In genomic region chr19:1470864-1471513, GRCh38 we compare ENCODE assay signal across 8 cellular contexts. TPM values are rescaled to one million over a fixed set of nuclear protein-coding genes. Genes with fewer than 3 reads are reported as not detected.
A peak's percentile ranks its signal among the peaks of the same experiment; 100 is the strongest.
DNase-seq lines count a peak whose midpoint lies in the region; ATAC-seq, FAIRE-seq and TF ChIP-seq lines count a peak whose summit lies in the region.

No MANE protein-coding gene starts in this region.

- TF ChIP-seq POLR2A in transverse colon (IDR thresholded peaks at IDR 0.05) (no peak), gastroesophageal sphincter (IDR thresholded peaks at IDR 0.05) (no peak)

- H3K4me3 ChIP-seq in AG04449 (ENCODE audit: low read depth, low read length) (peak overlapping the region; percentile 12), HUES6 (ENCODE audit: low read depth, low read length) (peak overlapping the region; percentile 52), keratinocyte (ENCODE audit: control insufficient read depth in 2 of 3, extremely low read depth in 1 of 3, insufficient read depth in 2 of 3, low read depth in 1 of 3, low read length in 3 of 3) (peak overlapping the region in 2 of 3 experiments; percentile 51 to 60), transverse colon (peak overlapping the region in 3 of 4 donors; percentile 1 to 45 (median 23)), gastroesophageal sphincter (peak overlapping the region in 1 of 2 donors; percentile 51)

- POLR2A ChIA-PET in AG04449 (lab: Yijun Ruan, JAX), result interaction anchor here (1.1 to 1.2 kb wide), 2 partner anchors 16 to 202 kb away, joined by 3 read pairs; partner anchors contain the start of gene CIRBP

- H3K79me2 ChIP-seq in keratinocyte (ENCODE audit: control insufficient read depth, insufficient read depth, low read length), result peaks cover 4% of the 10 kb centered on the region

- TF ChIP-seq CTCF in AG04449 (IDR thresholded peaks at IDR 0.05; ENCODE audit: insufficient read depth, low read length, missing control alignments) (no peak), keratinocyte (optimal IDR thresholded peaks at IDR 0.05 in 1 of 3, IDR thresholded peaks at IDR 0.05 in 1 of 3, conservative IDR thresholded peaks at IDR 0.05 in 1 of 3; ENCODE audit: extremely low read depth in 1 of 3, insufficient read depth in 2 of 3, low read length in 3 of 3) (no peak), transverse colon (IDR thresholded peaks at IDR 0.05) (no peak), gastroesophageal sphincter (IDR thresholded peaks at IDR 0.05) (no peak)

- dilution Hi-C loops in keratinocyte (cut with MboI; ENCODE audit: extremely low pct_ligation_motif_present, low sequenced_read_pairs), result no loop called here

- H3K4me3 Mint-ChIP-seq in activated T-helper 2 cell treated with anti-CD3 and anti-CD28 coated beads, Interferon-gamma antibody, Interleukin-2, Interleukin-4, amounts not matched to agents 10 μg/mL and 5 μg/mL and 100 μg/mL, durations not matched to agents 14 hours and 24 hours and 36 hours (ENCODE audit: low read depth), result peak overlapping the region; percentile 8

- H3K9me3 Mint-ChIP-seq in activated T-helper 2 cell treated with anti-CD3 and anti-CD28 coated beads, Interferon-gamma antibody, Interleukin-2, Interleukin-4, amounts not matched to agents 10 μg/mL and 5 μg/mL and 100 μg/mL, durations not matched to agents 14 hours and 24 hours and 36 hours, result no peaks in the 10 kb centered on the region

- no peak for ATAC-seq in gastroesophageal sphincter
- no peak for ATAC-seq in GM21723 (IDR thresholded peaks at IDR 0.05; ENCODE audit: unreplicated experiment)
- ATAC-seq in HG03039 (IDR thresholded peaks at IDR 0.05; ENCODE audit: unreplicated experiment), result no peak

- peaks cover 11% of the 10 kb centered on the region for H4K20me1 ChIP-seq in keratinocyte (ENCODE audit: control insufficient read depth, extremely low read depth, insufficient read depth, low read length)

- H3K9me1 ChIP-seq in keratinocyte (ENCODE audit: control insufficient read depth, extremely low read depth, insufficient read depth, low read length), result peaks cover 4% of the 10 kb centered on the region

- peaks cover 3% of the 10 kb centered on the region for H3K36me3 Mint-ChIP-seq in activated T-helper 2 cell treated with anti-CD3 and anti-CD28 coated beads, Interferon-gamma antibody, Interleukin-2, Interleukin-4, amounts not matched to agents 10 μg/mL and 5 μg/mL and 100 μg/mL, durations not matched to agents 14 hours and 24 hours and 36 hours (ENCODE audit: low read depth)

- H3K27ac ChIP-seq in HUES6 (ENCODE audit: low read depth, low read length) (no peak overlapping the region), keratinocyte (ENCODE audit: control insufficient read depth, insufficient read depth, low read length) (no peak overlapping the region), transverse colon (no peak overlapping the region), gastroesophageal sphincter (no peak overlapping the region)

- TF ChIP-seq EP300 in transverse colon (IDR thresholded peaks at IDR 0.05; ENCODE audit: low read depth) (no peak), gastroesophageal sphincter (IDR thresholded peaks at IDR 0.05) (no peak)

- H3K4me1 Mint-ChIP-seq in activated T-helper 2 cell treated with anti-CD3 and anti-CD28 coated beads, Interferon-gamma antibody, Interleukin-2, Interleukin-4, amounts not matched to agents 10 μg/mL and 5 μg/mL and 100 μg/mL, durations not matched to agents 14 hours and 24 hours and 36 hours (ENCODE audit: low read depth), result peaks cover 3% of the 10 kb centered on the region

- no peak overlapping the region for H2AFZ ChIP-seq in keratinocyte (ENCODE audit: control insufficient read depth, low read length)

- in situ Hi-C loops in transverse colon (cut with MboI; ENCODE audit: low pct_ligation_motif_present in 1 of 4, low pct_unique_long_range_greater_than_20kb in 1 of 4, low sequenced_read_pairs in 3 of 4), result no loop called here

- CTCF ChIA-PET in AG04449 (lab: Yijun Ruan, JAX), result interaction anchor here (0.7 to 2.0 kb wide), 3 partner anchors 8 to 197 kb away, joined by 3 to 5 read pairs (median 4); no protein-coding TSS in a partner anchor

- H3K4me2 ChIP-seq in keratinocyte (ENCODE audit: control insufficient read depth, extremely low read depth, insufficient read depth, low read depth, low read length), result peak overlapping the region; percentile 70

- peaks cover 83% of the 10 kb centered on the region for H3K27me3 ChIP-seq in HUES6 (ENCODE audit: control insufficient read depth, insufficient read depth, low read length)
- peaks cover 47% of the 10 kb centered on the region for H3K27me3 ChIP-seq in keratinocyte (ENCODE audit: control insufficient read depth, extremely low read depth, insufficient read depth, low read length)
- H3K27me3 ChIP-seq in transverse colon, result peaks cover 81% of the 10 kb centered on the region
- H3K27me3 ChIP-seq in gastroesophageal sphincter, result peaks cover 89% of the 10 kb centered on the region

- H3K9me3 ChIP-seq in HUES6 (ENCODE audit: control insufficient read depth, insufficient read depth, low read depth, low read length), result no peaks in the 10 kb centered on the region
- H3K9me3 ChIP-seq in keratinocyte (ENCODE audit: control insufficient read depth, low read depth, low read length), result no peaks in the 10 kb centered on the region
- H3K9me3 ChIP-seq in transverse colon, result no peaks in the 10 kb centered on the region
- H3K9me3 ChIP-seq in gastroesophageal sphincter, result no peaks in the 10 kb centered on the region

- 5% methylated on average over 11 of the region's 40 CpGs; no CpG with 5 or more reads in 1 of the 2 donors for WGBS in transverse colon (ENCODE audit: low coverage in 1 of 2), 2 donors
- 0% methylated on average over 2 of the region's 40 CpGs; no CpG with 5 or more reads in 1 of the 2 donors for WGBS in gastroesophageal sphincter (ENCODE audit: low coverage in 1 of 2), 2 donors

- H3K36me3 ChIP-seq in HUES6 (ENCODE audit: control insufficient read depth, insufficient read depth, low read length) (peaks cover 5% of the 10 kb centered on the region; the same call in 1 of the 2 replicates), keratinocyte (ENCODE audit: control insufficient read depth in 2 of 2, extremely low read depth in 1 of 2, insufficient read depth in 2 of 2, low read length in 2 of 2) (peaks cover 5 to 6% of the 10 kb centered on the region in 2 experiments), transverse colon (peaks cover 0 to 2% (median 0%) of the 10 kb centered on the region in 4 donors), gastroesophageal sphincter (peaks cover 0 to 30% of the 10 kb centered on the region in 2 donors)

- no peak overlapping the region for H3K9ac ChIP-seq in HUES6 (ENCODE audit: low read length)
- no peak overlapping the region for H3K9ac ChIP-seq in keratinocyte (ENCODE audit: control insufficient read depth, extremely low read depth, insufficient read depth, low read length)

- no peak overlapping the region for H3K27ac Mint-ChIP-seq in activated T-helper 2 cell treated with anti-CD3 and anti-CD28 coated beads, Interferon-gamma antibody, Interleukin-2, Interleukin-4, amounts not matched to agents 10 μg/mL and 5 μg/mL and 100 μg/mL, durations not matched to agents 14 hours and 24 hours and 36 hours

- DNase-seq in AG04449 (ENCODE audit: low read depth, low spot score), result no peak
- DNase-seq in activated T-helper 2 cell treated with anti-CD3 and anti-CD28 coated beads, Interferon-gamma antibody, Interleukin-2, Interleukin-4, amounts not matched to agents 10 μg/mL and 5 μg/mL and 100 μg/mL, durations not matched to agents 14 hours and 24 hours and 36 hours (ENCODE audit: low spot score), result no peak
- DNase-seq in keratinocyte (ENCODE audit: low read depth, low spot score), result no peak
- DNase-seq in transverse colon, result no peak

- H3K4me1 ChIP-seq in HUES6 (ENCODE audit: control insufficient read depth, insufficient read depth, low read length) (peaks cover 32% of the 10 kb centered on the region), keratinocyte (ENCODE audit: control insufficient read depth, extremely low read depth, insufficient read depth, low read length) (peaks cover 10% of the 10 kb centered on the region), transverse colon (peaks cover 33 to 59% (median 49%) of the 10 kb centered on the region in 4 donors), gastroesophageal sphincter (peaks cover 14 to 92% (median 50%) of the 10 kb centered on the region in 3 donors)

- H3K27me3 Mint-ChIP-seq in activated T-helper 2 cell treated with anti-CD3 and anti-CD28 coated beads, Interferon-gamma antibody, Interleukin-2, Interleukin-4, amounts not matched to agents 10 μg/mL and 5 μg/mL and 100 μg/mL, durations not matched to agents 14 hours and 24 hours and 36 hours (ENCODE audit: low read depth), result peaks cover 12% of the 10 kb centered on the region

- intact Hi-C loops in activated T-helper 2 cell treated with anti-CD3 and anti-CD28 coated beads, Interferon-gamma antibody, Interleukin-2, Interleukin-4, amounts not matched to agents 10 μg/mL and 5 μg/mL and 100 μg/mL, durations not matched to agents 14 hours and 24 hours and 36 hours (cut with micrococcal nuclease), result loop anchor here (5.0 kb wide), 1 partner anchor 41 kb away; the partner anchor contains the start of gene ADAMTSL5
- intact Hi-C loops in transverse colon (cut with DNase I; ENCODE audit: low total_unique reads), result no loop called here

- no peak for FAIRE-seq in keratinocyte (lab: Jason Lieb, UNC)

RNA-seq across cellular contexts. Expression of gene C19orf25, which starts 8.0 kb away (rescaled TPM):
- 33.0 and 37.9 TPM in 2 replicates for total RNA-seq in activated T-helper 2 cell treated with anti-CD3 and anti-CD28 coated beads, Interferon-gamma antibody, Interleukin-2, Interleukin-4, amounts not matched to agents 10 μg/mL and 5 μg/mL and 100 μg/mL, durations not matched to agents 14 hours and 24 hours and 36 hours
- polyA plus RNA-seq in keratinocyte, result 11.2 to 24.9 TPM (median 13.8 TPM) in 3 replicates
- 5.0 TPM for polyA plus RNA-seq in keratinocyte (2011; ENCODE audit: low read depth)
- polyA plus RNA-seq in keratinocyte (2011; cell fraction: cytosol; rRNA removed), result 12.9 and 35.3 TPM in 2 replicates
- polyA plus RNA-seq in keratinocyte (2011; cell fraction: nucleus; rRNA removed), result 16.8 and 23.9 TPM in 2 replicates
- polyA plus RNA-seq in keratinocyte (2012; ENCODE audit: low replicate concordance), result 17.7 and 18.7 TPM in 2 replicates
- 6.2 to 16.8 TPM (median 10.1 TPM) in 3 replicates for polyA minus RNA-seq in keratinocyte
- polyA minus RNA-seq in keratinocyte (2011; cell fraction: cytosol; rRNA and poly(A)+ RNA removed), result 30.5 TPM
- 13.4 and 14.5 TPM in 2 replicates for polyA minus RNA-seq in keratinocyte (2011; cell fraction: nucleus; rRNA and poly(A)+ RNA removed)
- total RNA-seq in transverse colon (10 to 100 TPM; 36.2 to 89.2 (median 46.0) TPM), gastroesophageal sphincter (10 to 100 TPM; 20.6 to 40.0 (median 28.2) TPM)

RNA-seq across cellular contexts. Expression of gene PCSK4, which starts 19.2 kb away (rescaled TPM):
- total RNA-seq in activated T-helper 2 cell treated with anti-CD3 and anti-CD28 coated beads, Interferon-gamma antibody, Interleukin-2, Interleukin-4, amounts not matched to agents 10 μg/mL and 5 μg/mL and 100 μg/mL, durations not matched to agents 14 hours and 24 hours and 36 hours, result 2.1 and 2.6 TPM in 2 replicates
- polyA plus RNA-seq in keratinocyte, result 0.25 to 1.2 TPM (median 0.27 TPM) in 3 replicates
- 0.36 TPM for polyA plus RNA-seq in keratinocyte (2011; ENCODE audit: low read depth)
- 0.12 and 0.35 TPM in 2 replicates for polyA plus RNA-seq in keratinocyte (2011; cell fraction: cytosol; rRNA removed)
- 4.0 and 6.0 TPM in 2 replicates for polyA plus RNA-seq in keratinocyte (2011; cell fraction: nucleus; rRNA removed)
- 0.71 and 0.93 TPM in 2 replicates for polyA plus RNA-seq in keratinocyte (2012; ENCODE audit: low replicate concordance)
- 0.22 to 0.92 TPM in 2 of 3 replicates, not detected in the other for polyA minus RNA-seq in keratinocyte
- polyA minus RNA-seq in keratinocyte (2011; cell fraction: cytosol; rRNA and poly(A)+ RNA removed), result not detected
- 0.53 and 1.7 TPM in 2 replicates for polyA minus RNA-seq in keratinocyte (2011; cell fraction: nucleus; rRNA and poly(A)+ RNA removed)
- total RNA-seq in transverse colon, result 10 to 100 TPM in 1 of 4 donors, 1 to 10 TPM in 3; 2.6 to 11.9 (median 7.5) TPM
- total RNA-seq in gastroesophageal sphincter, result 1 to 10 TPM in 3 of 4 donors, under 1 TPM in 1; 0.94 to 2.2 (median 2.0) TPM

RNA-seq across cellular contexts. Expression of gene REEP6, which starts 20.0 kb away (rescaled TPM):
- 1.6 and 2.1 TPM in 2 replicates for total RNA-seq in activated T-helper 2 cell treated with anti-CD3 and anti-CD28 coated beads, Interferon-gamma antibody, Interleukin-2, Interleukin-4, amounts not matched to agents 10 μg/mL and 5 μg/mL and 100 μg/mL, durations not matched to agents 14 hours and 24 hours and 36 hours
- polyA plus RNA-seq in keratinocyte, result 1.2 to 1.3 TPM (median 1.2 TPM) in 3 replicates
- 1.8 TPM for polyA plus RNA-seq in keratinocyte (2011; ENCODE audit: low read depth)
- polyA plus RNA-seq in keratinocyte (2011; cell fraction: cytosol; rRNA removed), result 1.4 and 3.0 TPM in 2 replicates
- polyA plus RNA-seq in keratinocyte (2011; cell fraction: nucleus; rRNA removed), result 1.1 and 1.5 TPM in 2 replicates
- 2.0 and 3.1 TPM in 2 replicates for polyA plus RNA-seq in keratinocyte (2012; ENCODE audit: low replicate concordance)
- 0.80 to 5.9 TPM (median 2.5 TPM) in 3 replicates for polyA minus RNA-seq in keratinocyte
- polyA minus RNA-seq in keratinocyte (2011; cell fraction: cytosol; rRNA and poly(A)+ RNA removed), result 4.4 TPM
- polyA minus RNA-seq in keratinocyte (2011; cell fraction: nucleus; rRNA and poly(A)+ RNA removed), result 1.2 and 1.4 TPM in 2 replicates
- total RNA-seq in transverse colon (1 to 10 TPM in 2 of 4 donors, not detected in 2; 2.2 to 3.3 TPM), gastroesophageal sphincter (under 1 TPM in 3 of 4 donors, not detected in 1; 0.32 to 0.96 (median 0.40) TPM)

RNA-seq across cellular contexts. Expression of gene APC2, which starts 21.1 kb away (rescaled TPM):
- 0.07 and 0.21 TPM in 2 replicates for total RNA-seq in activated T-helper 2 cell treated with anti-CD3 and anti-CD28 coated beads, Interferon-gamma antibody, Interleukin-2, Interleukin-4, amounts not matched to agents 10 μg/mL and 5 μg/mL and 100 μg/mL, durations not matched to agents 14 hours and 24 hours and 36 hours
- polyA plus RNA-seq in keratinocyte, result 0.01 to 0.05 TPM (median 0.01 TPM) in 3 replicates
- polyA plus RNA-seq in keratinocyte (2011; ENCODE audit: low read depth), result not detected
- polyA plus RNA-seq in keratinocyte (2011; cell fraction: cytosol; rRNA removed), result 0.01 and 0.03 TPM in 2 replicates
- polyA plus RNA-seq in keratinocyte (2011; cell fraction: nucleus; rRNA removed), result 0.08 and 0.11 TPM in 2 replicates
- polyA plus RNA-seq in keratinocyte (2012; ENCODE audit: low replicate concordance), result 0.16 and 0.20 TPM in 2 replicates
- 0.03 to 0.13 TPM in 2 of 3 replicates, not detected in the other for polyA minus RNA-seq in keratinocyte
- not detected for polyA minus RNA-seq in keratinocyte (2011; cell fraction: cytosol; rRNA and poly(A)+ RNA removed)
- polyA minus RNA-seq in keratinocyte (2011; cell fraction: nucleus; rRNA and poly(A)+ RNA removed), result 0.21 and 0.54 TPM in 2 replicates
- total RNA-seq in transverse colon (1 to 10 TPM in 1 of 4 donors, under 1 TPM in 3; under 0.01 to 6.0 (median 0.36) TPM), gastroesophageal sphincter (1 to 10 TPM in 1 of 4 donors, under 1 TPM in 3; 0.02 to 1.2 (median 0.35) TPM)

RNA-seq across cellular contexts. Expression of gene RPS15, which starts 32.8 kb away (rescaled TPM):
- total RNA-seq in activated T-helper 2 cell treated with anti-CD3 and anti-CD28 coated beads, Interferon-gamma antibody, Interleukin-2, Interleukin-4, amounts not matched to agents 10 μg/mL and 5 μg/mL and 100 μg/mL, durations not matched to agents 14 hours and 24 hours and 36 hours, result 1,450 and 1,471 TPM in 2 replicates
- polyA plus RNA-seq in keratinocyte, result 795 to 1,391 TPM (median 803 TPM) in 3 replicates
- 362 TPM for polyA plus RNA-seq in keratinocyte (2011; ENCODE audit: low read depth)
- 749 and 1,693 TPM in 2 replicates for polyA plus RNA-seq in keratinocyte (2011; cell fraction: cytosol; rRNA removed)
- 422 and 446 TPM in 2 replicates for polyA plus RNA-seq in keratinocyte (2011; cell fraction: nucleus; rRNA removed)
- 1,800 and 1,869 TPM in 2 replicates for polyA plus RNA-seq in keratinocyte (2012; ENCODE audit: low replicate concordance)
- polyA minus RNA-seq in keratinocyte, result 373 to 635 TPM (median 449 TPM) in 3 replicates
- 1,642 TPM for polyA minus RNA-seq in keratinocyte (2011; cell fraction: cytosol; rRNA and poly(A)+ RNA removed)
- 171 and 204 TPM in 2 replicates for polyA minus RNA-seq in keratinocyte (2011; cell fraction: nucleus; rRNA and poly(A)+ RNA removed)
- total RNA-seq in transverse colon, result 1,000 to 10,000 TPM; 1,367 to 2,740 (median 2,511) TPM
- total RNA-seq in gastroesophageal sphincter, result 1,000 to 10,000 TPM; 1,291 to 3,466 (median 2,344) TPM
